Comparison of ENCODE assay signal across 28 cellular contexts in the genomic region with DNA sequence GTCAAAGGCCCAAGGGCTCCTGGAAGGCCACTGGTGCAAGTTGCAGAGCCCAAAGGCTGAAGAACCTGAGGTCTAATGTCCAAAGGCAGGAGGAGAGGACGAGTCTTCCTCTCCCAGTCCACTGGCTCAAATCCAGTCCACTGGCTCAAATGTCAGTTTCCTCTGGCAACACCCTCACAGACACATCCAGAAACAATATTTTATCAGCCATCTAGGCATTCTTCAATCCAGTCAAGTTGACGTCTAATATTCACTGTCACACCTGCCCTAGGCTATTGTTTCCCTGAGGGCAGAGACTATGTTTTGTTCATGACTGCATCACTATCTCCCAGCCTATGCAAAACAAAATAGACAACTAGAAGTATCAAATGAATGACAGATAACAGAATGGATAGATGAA.
"Had no signal": no experiment of that assay in that cellular context is flagged by ENCODE, and none has a peak within 500 bp of the region (broad histone marks: within the 10 kb centered on the region; RNA-seq: fewer than 3 reads in every experiment).

No MANE protein-coding gene starts in this region.

- FAIRE-seq: colon, endothelial cell of umbilical vein, kidney had no signal

- H3K36me3 ChIP-seq: esophagus muscularis mucosa, gastroesophageal sphincter, heart left ventricle, neural progenitor cell, right lobe of liver, thoracic aorta, tibial nerve, vagina had no signal

- H3K27ac ChIP-seq: esophagus muscularis mucosa, foreskin keratinocyte, gastroesophageal sphincter, heart left ventricle, hepatocyte, neural progenitor cell, parathyroid adenoma, right lobe of liver, thoracic aorta, tibial nerve, vagina had no signal

- DNase-seq: effector CD8-positive, alpha-beta T cell; endodermal cell; foreskin keratinocyte; heart left ventricle; kidney; mesenchymal stem cell; mucosa of descending colon; naive B cell; right lobe of liver; stimulated activated CD4-positive, alpha-beta T cell treated with anti-CD3 and anti-CD28 coated beads, Interleukin-12 subunit alpha, Interleukin-12 subunit beta, amount 100 ng/mL, for 4 hours; stimulated activated CD4-positive, alpha-beta T cell treated with anti-CD3 and anti-CD28 coated beads, Interleukin-1b, Interleukin-23, amount 100 ng/mL, for 48 hours; stimulated activated CD4-positive, alpha-beta T cell treated with anti-CD3 and anti-CD28 coated beads, Interleukin-4, amount 100 ng/mL, for 24 hours; stimulated activated naive CD4-positive, alpha-beta T cell treated with Interleukin-2 at 50 U/mL for 16 hours had no signal

- H3K4me1 ChIP-seq: foreskin keratinocyte, parathyroid adenoma, tibial nerve had no signal

- H3K9me3 ChIP-seq: esophagus muscularis mucosa, gastroesophageal sphincter, heart left ventricle, mucosa of descending colon, right lobe of liver, thoracic aorta, tibial nerve, vagina had no signal

- H3K4me3 ChIP-seq: esophagus muscularis mucosa, gastroesophageal sphincter, heart left ventricle, hepatocyte, lung, mucosa of descending colon, neural progenitor cell, right lobe of liver, smooth muscle cell, thoracic aorta, tibial nerve, vagina had no signal

- H3K27me3 ChIP-seq: esophagus muscularis mucosa, gastroesophageal sphincter, heart left ventricle, hepatocyte, neural progenitor cell, right lobe of liver, tibial nerve, vagina had no signal

- ATAC-seq: foreskin keratinocyte; gastroesophageal sphincter; heart left ventricle; left lobe of liver; mucosa of descending colon; natural killer cell treated with Interleukin-12 subunit alpha and Interleukin-12 subunit beta and Interleukin-15 and Interleukin-18, amount 100 ng/mL, for 72 hours; stimulated activated effector memory CD8-positive, alpha-beta T cell treated with anti-CD3 and anti-CD28 coated beads, Interleukin-12 subunit alpha, Interleukin-12 subunit beta, amount 100 ng/mL, for 72 hours had no signal
